ENCODE assay signal across 10 cellular contexts in the genomic region with DNA sequence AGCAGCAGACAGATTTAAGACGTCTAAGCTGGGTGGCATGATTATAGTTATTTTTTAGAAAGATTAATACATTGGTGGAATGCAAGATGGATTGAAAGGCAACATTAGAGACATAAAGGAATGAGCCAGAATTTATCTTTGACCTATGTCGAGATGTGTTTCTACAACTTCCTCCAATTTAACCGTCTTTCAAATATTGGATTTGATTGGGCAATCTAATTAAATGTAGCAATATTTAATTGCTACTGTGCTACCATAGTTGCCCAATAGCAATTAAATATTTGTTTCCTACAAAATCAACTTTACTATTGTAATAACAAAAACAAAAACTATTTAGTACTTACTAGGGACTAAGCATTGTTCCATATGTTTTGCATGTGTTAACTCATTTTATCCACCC. TPM values are rescaled to one million over a fixed set of nuclear protein-coding genes. Genes with fewer than 3 reads are reported as not detected.
"Had no signal": no experiment of that assay in that cellular context is flagged by ENCODE, and none has a peak within 500 bp of the region (broad histone marks: within the 10 kb centered on the region; RNA-seq: fewer than 3 reads in every experiment).

No MANE protein-coding gene starts in this region.

- FAIRE-seq: H54, HTR-8/SVneo had no signal

- H3K4me3 ChIP-seq: GM23338 had no signal

- DNase-seq: H9, HCEC 1CT, IMR-90, KBM-7 had no signal

- ATAC-seq: GM23338 had no signal

- H3K27ac ChIP-seq: KMS-11 had no signal

- H3K9ac ChIP-seq: KMS-11 had no signal

- H3K4me2 ChIP-seq: GM23338, KMS-11 had no signal

RNA-seq across cellular contexts. Expression of a gene that starts 30.4 kb away (rescaled TPM):
- total RNA-seq: GM23338, H1, H9, HT-29, IMR-90 had no signal
- polyA plus RNA-seq: GM23338, H1, IMR-90 had no signal

RNA-seq across cellular contexts. Expression of a gene that starts 39.8 kb away (rescaled TPM):
- total RNA-seq: GM23338, H1, H9, HT-29, IMR-90 had no signal
- polyA plus RNA-seq: GM23338, H1, IMR-90 had no signal
